ENCODE assay signal across 5 cellular contexts in genomic region chr9:136236471-136237410, GRCh38. TPM values are rescaled to one million over a fixed set of nuclear protein-coding genes. Genes with fewer than 3 reads are reported as not detected.
"Had no signal": no experiment of that assay in that cellular context is flagged by ENCODE, and none has a peak within 500 bp of the region (broad histone marks: within the 10 kb centered on the region; RNA-seq: fewer than 3 reads in every experiment).

No MANE protein-coding gene starts in this region.

RNA-seq across cellular contexts. Expression of gene LHX3, which starts 31.8 kb away (rescaled TPM):
- total RNA-seq: LHCN-M2, Right ventricle myocardium superior, RPMI7951, SJSA1 had no signal
- polyA plus RNA-seq: SK-N-SH had no signal
